Comparison of ENCODE assay signal across 8 cellular contexts in the genomic region with DNA sequence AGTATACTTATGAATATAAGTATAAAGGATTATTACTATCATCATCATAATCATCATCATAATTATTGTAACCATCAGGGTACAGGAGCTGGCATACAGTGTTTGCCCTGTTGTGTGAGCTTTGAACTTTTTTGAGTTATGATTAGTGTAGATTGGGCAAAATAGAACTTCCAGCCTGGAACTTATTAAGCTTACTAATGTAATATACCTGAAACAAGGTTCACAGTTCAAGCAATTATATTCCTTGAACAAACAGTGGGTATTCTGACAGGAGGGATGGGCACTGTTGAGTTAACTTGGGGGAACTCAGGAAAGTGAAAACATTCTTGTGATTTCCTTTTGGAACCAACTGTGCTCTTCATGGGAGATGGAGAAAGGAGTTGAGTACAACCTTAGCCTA.
"Had no signal": no experiment of that assay in that cellular context is flagged by ENCODE, and none has a peak within 500 bp of the region (broad histone marks: within the 10 kb centered on the region; RNA-seq: fewer than 3 reads in every experiment).

No MANE protein-coding gene starts in this region.

- H3K27ac Mint-ChIP-seq: IgD-negative memory B cell had no signal

- H3K4me1 Mint-ChIP-seq: IgD-negative memory B cell had no signal

- DNase-seq: IMR-90, KBM-7, KG1 had no signal

- H3K27me3 Mint-ChIP-seq: IgD-negative memory B cell had no signal

- H3K4me3 ChIP-seq: K562 had no signal

- H3K9ac ChIP-seq: KMS-11 had no signal

- H3K4me3 Mint-ChIP-seq: IgD-negative memory B cell had no signal

- FAIRE-seq: HepG2, K562 had no signal

- H3K4me2 ChIP-seq: KMS-11 had no signal

- ATAC-seq: HepG2, K562 had no signal

- H3K27ac ChIP-seq: HL-60, KMS-11 had no signal

- H3K36me3 Mint-ChIP-seq: IgD-negative memory B cell had no signal
